ENCODE assay signal across 26 cellular contexts in genomic region chr2:189505412-189505953, GRCh38.
DNase-seq lines count a peak whose midpoint lies in the region; ATAC-seq, FAIRE-seq and TF ChIP-seq lines count a peak whose summit lies in the region.
"Had no signal": no experiment of that assay in that cellular context is flagged by ENCODE, and none has a peak within 500 bp of the region (broad histone marks: within the 10 kb centered on the region; RNA-seq: fewer than 3 reads in every experiment).

No MANE protein-coding gene starts in this region.

- CTCF ChIA-PET in H1 (lab: Charles Lee; ENCODE audit: partially characterized antibody), result no interaction called here

- H3K79me1 ChIP-seq in H1 (ENCODE audit: low read depth, low read length), result no peaks in the 10 kb centered on the region

- peak overlapping the region; percentile 27 for H3K27ac Mint-ChIP-seq in activated T-cell treated with anti-CD3 and anti-CD28 coated beads, Interleukin-2, amount 50 U/mL, for 72 hours
- H3K27ac Mint-ChIP-seq in T-helper 17 cell, result peak overlapping the region; percentile 65
- no peak overlapping the region for H3K27ac Mint-ChIP-seq in activated naive CD8-positive, alpha-beta T cell treated with anti-CD3 and anti-CD28 coated beads for 36 hours
- H3K27ac Mint-ChIP-seq: activated CD8-positive, alpha-beta T cell treated with anti-CD3 and anti-CD28 coated beads, Interleukin-2, amount 10 ng/mL, durations not matched to agents 7 days and 5 days had no signal

- H3K4ac ChIP-seq in H1 (replicated peaks; ENCODE audit: insufficient read length, low read depth, low read length), result no peak overlapping the region

- in situ Hi-C loops in HAP-1 (cut with MboI; ENCODE audit: low sequenced_read_pairs), result no loop called here

- H3K4me3 ChIP-seq in H1 (ENCODE audit: extremely low read depth in 1 of 4, insufficient read depth in 2 of 4, low read depth in 3 of 4, low read length in 4 of 4), result no peak overlapping the region
- no peak overlapping the region for H3K4me3 ChIP-seq in skeletal muscle tissue (ENCODE audit: low read length in 3 of 3)
- no peak overlapping the region for H3K4me3 ChIP-seq in HAP-1
- H3K4me3 ChIP-seq: cardiac muscle cell, colonic mucosa, SJSA1, spleen had no signal

- H3K56ac ChIP-seq in H1 (replicated peaks; ENCODE audit: insufficient read length, low read depth, low read length), result peak overlapping the region; percentile 6

- H4K20me1 ChIP-seq in H1 (replicated peaks in 1 of 2; ENCODE audit: control insufficient read depth in 1 of 2, insufficient read depth in 2 of 2, low read length in 2 of 2), result no peaks in the 10 kb centered on the region

- TF ChIP-seq POLR2A in H1 (IDR thresholded peaks at IDR 0.05; ENCODE audit: control extremely low read depth in 1 of 2, low read depth in 2 of 2, low read length in 2 of 2), result no peak

- peaks cover 18% of the 10 kb centered on the region for H3K4me1 Mint-ChIP-seq in activated T-cell treated with anti-CD3 and anti-CD28 coated beads, Interleukin-2, amount 50 U/mL, for 72 hours (ENCODE audit: low read depth)
- H3K4me1 Mint-ChIP-seq in T-helper 17 cell, result peaks cover 10% of the 10 kb centered on the region
- peaks cover 14% of the 10 kb centered on the region for H3K4me1 Mint-ChIP-seq in activated naive CD8-positive, alpha-beta T cell treated with anti-CD3 and anti-CD28 coated beads for 36 hours
- H3K4me1 Mint-ChIP-seq: neural crest cell had no signal

- H3K14ac ChIP-seq in H1 (ENCODE audit: insufficient read length), result no peak overlapping the region

- no peak overlapping the region for H3K9ac ChIP-seq in H1 (replicated peaks in 1 of 4; ENCODE audit: extremely low read depth in 1 of 4, low read depth in 3 of 4, low read length in 3 of 4)
- H3K9ac ChIP-seq in skeletal muscle tissue (ENCODE audit: low read depth in 1 of 3, low read length in 3 of 3), result no peak overlapping the region

- peaks cover 0 to 3% of the 10 kb centered on the region in 2 donors for H3K36me3 Mint-ChIP-seq in activated T-cell treated with anti-CD3 and anti-CD28 coated beads, Interleukin-2, amount 50 U/mL, for 72 hours (ENCODE audit: insufficient read depth in 2 of 2)
- no peaks in the 10 kb centered on the region for H3K36me3 Mint-ChIP-seq in T-helper 17 cell (ENCODE audit: low read depth)
- H3K36me3 Mint-ChIP-seq in activated naive CD8-positive, alpha-beta T cell treated with anti-CD3 and anti-CD28 coated beads for 36 hours, result no peaks in the 10 kb centered on the region
- H3K36me3 Mint-ChIP-seq: CD4-positive, CD25-positive, alpha-beta regulatory T cell; T-cell had no signal

- no peaks in the 10 kb centered on the region for H3K79me2 ChIP-seq in H1 (ENCODE audit: control insufficient read depth in 1 of 2, insufficient read depth in 2 of 2, low read length in 2 of 2)

- no peak overlapping the region for H3K23ac ChIP-seq in H1 (ENCODE audit: insufficient read length)

- no peak for TF ChIP-seq EP300 in H1 (IDR thresholded peaks at IDR 0.05; ENCODE audit: borderline replicate concordance in 1 of 2, low read depth in 2 of 2, low read length in 2 of 2)

- H3K27ac ChIP-seq in H1 (ENCODE audit: low read depth, low read length), result no peak overlapping the region
- peak overlapping the region; percentile 9 for H3K27ac ChIP-seq in skeletal muscle tissue (ENCODE audit: low read depth, low read length)
- H3K27ac ChIP-seq: cardiac muscle cell, colonic mucosa, SJSA1 had no signal

- no peak for ATAC-seq in activated T-cell treated with anti-CD3 and anti-CD28 coated beads, Interleukin-2, amount 50 U/mL, for 72 hours (replicated peaks in 1 of 2)
- no peak for ATAC-seq in T-helper 17 cell
- ATAC-seq: activated CD8-positive, alpha-beta T cell treated with anti-CD3 and anti-CD28 coated beads, Interleukin-2, amount 10 ng/mL, durations not matched to agents 7 days and 5 days; stimulated activated naive CD8-positive, alpha-beta T cell treated with anti-CD3 and anti-CD28 coated beads, Interleukin-15, Interleukin-2, amounts not matched to agents 100 U/mL and 50 U/mL, for 24 hours; T-cell had no signal

- H3K9me3 ChIP-seq in T-helper 17 cell (ENCODE audit: control insufficient read depth, low read length, poor library complexity, severe bottlenecking) (no peaks in the 10 kb centered on the region), H1 (ENCODE audit: insufficient read depth in 2 of 2, low read depth in 1 of 2, low read length in 1 of 2) (no peaks in the 10 kb centered on the region; a peak in 1 of 4 replicates), skeletal muscle tissue (ENCODE audit: control insufficient read depth in 3 of 3, low read length in 3 of 3) (no peaks in the 10 kb centered on the region), HAP-1 (no peaks in the 10 kb centered on the region)
- H3K9me3 ChIP-seq: colonic mucosa, SJSA1 had no signal

- H2AFZ ChIP-seq in H1 (ENCODE audit: low read length), result no peak overlapping the region

- peaks cover 4 to 8% of the 10 kb centered on the region in 2 donors for H3K9me3 Mint-ChIP-seq in activated T-cell treated with anti-CD3 and anti-CD28 coated beads, Interleukin-2, amount 50 U/mL, for 72 hours
- peaks cover 2% of the 10 kb centered on the region for H3K9me3 Mint-ChIP-seq in activated naive CD8-positive, alpha-beta T cell treated with anti-CD3 and anti-CD28 coated beads for 36 hours

- no peak overlapping the region for H2BK5ac ChIP-seq in H1 (ENCODE audit: low read depth, low read length)

- POLR2A ChIA-PET in H1 (lab: Charles Lee; ENCODE audit: partially characterized antibody), result no interaction called here

- H3K4me3 Mint-ChIP-seq in activated T-cell treated with anti-CD3 and anti-CD28 coated beads, Interleukin-2, amount 50 U/mL, for 72 hours, result peak overlapping the region in 1 of 2 donors; percentile 17
- no peak overlapping the region for H3K4me3 Mint-ChIP-seq in T-helper 17 cell
- H3K4me3 Mint-ChIP-seq in activated naive CD8-positive, alpha-beta T cell treated with anti-CD3 and anti-CD28 coated beads for 36 hours, result no peak overlapping the region
- H3K4me3 Mint-ChIP-seq: activated CD8-positive, alpha-beta T cell treated with anti-CD3 and anti-CD28 coated beads, Interleukin-2, amount 10 ng/mL, durations not matched to agents 7 days and 5 days; activated naive CD8-positive, alpha-beta T cell treated with anti-CD3 and anti-CD28 coated beads, Interleukin-2, amount 50 U/mL, for 24 hours; CD4-positive, CD25-positive, alpha-beta regulatory T cell; neural crest cell had no signal

- H3K36me3 ChIP-seq in H1 (ENCODE audit: control insufficient read depth in 2 of 4, insufficient read depth in 4 of 4, low read length in 3 of 4) (no peaks in the 10 kb centered on the region), skeletal muscle tissue (ENCODE audit: control insufficient read depth in 3 of 3, insufficient read depth in 3 of 3, low read length in 3 of 3) (no peaks in the 10 kb centered on the region), HAP-1 (replicated peaks) (no peaks in the 10 kb centered on the region)
- H3K36me3 ChIP-seq: cardiac muscle cell, colonic mucosa, SJSA1, spleen had no signal

- H3K4me1 ChIP-seq in H1 (replicated peaks in 1 of 4; ENCODE audit: control insufficient read depth in 3 of 4, insufficient read depth in 4 of 4, low read length in 3 of 4) (no peaks in the 10 kb centered on the region), skeletal muscle tissue (ENCODE audit: control insufficient read depth in 3 of 3, insufficient read depth in 3 of 3, low read length in 3 of 3) (no peaks in the 10 kb centered on the region), HAP-1 (no peaks in the 10 kb centered on the region)
- H3K4me1 ChIP-seq: colonic mucosa, SJSA1 had no signal

- FAIRE-seq in H1 (lab: Jason Lieb, UNC), result no peak
- FAIRE-seq: astrocyte, GM12891 had no signal

- no peak for DNase-seq in activated T-cell treated with anti-CD3 and anti-CD28 coated beads, Interleukin-2, amount 50 U/mL, for 72 hours
- DNase-seq in activated T-cell treated with anti-CD3 and anti-CD28 coated beads, Interleukin-2, amount 50 U/mL, for 1 hour, result no peak
- DNase-seq in T-helper 17 cell (no peak), H1 (ENCODE audit: low read depth in 1 of 2, low spot score in 2 of 2) (no peak), HAP-1 (ENCODE audit: low spot score in 2 of 2) (no peak), GM19238 (ENCODE audit: insufficient read length, low spot score) (no peak)
- no peak for DNase-seq in activated naive CD8-positive, alpha-beta T cell treated with anti-CD3 and anti-CD28 coated beads for 36 hours
- DNase-seq: activated CD8-positive, alpha-beta T cell treated with anti-CD3 and anti-CD28 coated beads, Interleukin-2, amount 10 ng/mL, durations not matched to agents 7 days and 5 days; activated gamma-delta T cell; activated naive CD8-positive, alpha-beta T cell treated with anti-CD3 and anti-CD28 coated beads, Interleukin-2, amount 50 U/mL, for 24 hours; CD4-positive, CD25-positive, alpha-beta regulatory T cell; colonic mucosa; effector memory CD4-positive, alpha-beta T cell; NCI-H146; NCI-H748 treated with DMSO at 0.1 percent for 48 hours; right cardiac atrium; spleen; stimulated activated CD4-positive, alpha-beta T cell treated with anti-CD3 and anti-CD28 coated beads, Interleukin-2, amount 100 ng/mL, for 24 hours; stimulated activated naive CD8-positive, alpha-beta T cell treated with anti-CD3 and anti-CD28 coated beads, Interleukin-15, Interleukin-2, amounts not matched to agents 100 U/mL and 50 U/mL, for 24 hours; T-cell had no signal

- no peak for TF ChIP-seq CTCF in H1 (IDR thresholded peaks at IDR 0.05; ENCODE audit: control extremely low read depth in 1 of 3, insufficient read depth in 1 of 3, low read depth in 1 of 3, low read length in 3 of 3)

- H4K8ac ChIP-seq in H1 (ENCODE audit: extremely low read depth, insufficient read depth, low read length), result no peak overlapping the region

- H3K23me2 ChIP-seq in H1 (ENCODE audit: low read depth, low read length), result no peaks in the 10 kb centered on the region

- no peaks in the 10 kb centered on the region for H3K27me3 ChIP-seq in H1 (replicated peaks in 1 of 4; ENCODE audit: control insufficient read depth in 3 of 4, extremely low read depth in 1 of 4, insufficient read depth in 3 of 4, low read length in 3 of 4)
- no peaks in the 10 kb centered on the region for H3K27me3 ChIP-seq in skeletal muscle tissue (ENCODE audit: control insufficient read depth in 3 of 3, insufficient read depth in 3 of 3, low read length in 3 of 3)
- H3K27me3 ChIP-seq in HAP-1 (ENCODE audit: low read depth), result peaks cover 4% of the 10 kb centered on the region
- H3K27me3 ChIP-seq: cardiac muscle cell, colonic mucosa, SJSA1, spleen had no signal

- H4K91ac ChIP-seq in H1 (replicated peaks; ENCODE audit: insufficient read length, low read length), result no peak overlapping the region

- no peak for TF ChIP-seq RAD21 in H1 (IDR thresholded peaks at IDR 0.05 in 1 of 2, conservative IDR thresholded peaks at IDR 0.05 in 1 of 2; ENCODE audit: low read depth in 2 of 2, low read length in 2 of 2)

- no peak overlapping the region for H3K18ac ChIP-seq in H1 (ENCODE audit: extremely low read depth, low read length)

- 93% methylated on average over 2 of the region's 2 CpGs; no CpG with 5 or more reads in 1 of the 2 experiments for WGBS in H1 (ENCODE audit: extremely low coverage in 1 of 2, insufficient coverage in 1 of 2, insufficient read length in 1 of 2, insufficient replicate concordance in 2 of 2, low coverage in 1 of 2, low lambda C conversion rate in 2 of 2, missing lambda C conversion rate in 1 of 2), 2 experiments

- no peak overlapping the region for H2BK120ac ChIP-seq in H1 (replicated peaks; ENCODE audit: low read depth, low read length)

- no peak overlapping the region for H2BK15ac ChIP-seq in H1 (ENCODE audit: low read length)

- no peak overlapping the region for H3K4me2 ChIP-seq in H1 (ENCODE audit: insufficient read depth in 1 of 2, low read depth in 2 of 2, low read length in 2 of 2)

- no peaks in the 10 kb centered on the region for H3K27me3 Mint-ChIP-seq in activated T-cell treated with anti-CD3 and anti-CD28 coated beads, Interleukin-2, amount 50 U/mL, for 72 hours (ENCODE audit: low read depth)
- H3K27me3 Mint-ChIP-seq in T-helper 17 cell, result no peaks in the 10 kb centered on the region
- H3K27me3 Mint-ChIP-seq in activated naive CD8-positive, alpha-beta T cell treated with anti-CD3 and anti-CD28 coated beads for 36 hours, result no peaks in the 10 kb centered on the region
- H3K27me3 Mint-ChIP-seq: activated naive CD8-positive, alpha-beta T cell treated with anti-CD3 and anti-CD28 coated beads, Interleukin-2, amount 50 U/mL, for 24 hours; T-cell had no signal

- no peak overlapping the region for H2BK12ac ChIP-seq in H1 (ENCODE audit: low read depth, low read length)

- no peak overlapping the region for H2BK20ac ChIP-seq in H1 (ENCODE audit: low read length)

- no peak overlapping the region for H4K5ac ChIP-seq in H1 (ENCODE audit: insufficient read length, low read depth, low read length)

- no peak overlapping the region for H2AK5ac ChIP-seq in H1 (ENCODE audit: low read depth, low read length)
